8 cellular contexts compared by ENCODE assay signal in the genomic region with DNA sequence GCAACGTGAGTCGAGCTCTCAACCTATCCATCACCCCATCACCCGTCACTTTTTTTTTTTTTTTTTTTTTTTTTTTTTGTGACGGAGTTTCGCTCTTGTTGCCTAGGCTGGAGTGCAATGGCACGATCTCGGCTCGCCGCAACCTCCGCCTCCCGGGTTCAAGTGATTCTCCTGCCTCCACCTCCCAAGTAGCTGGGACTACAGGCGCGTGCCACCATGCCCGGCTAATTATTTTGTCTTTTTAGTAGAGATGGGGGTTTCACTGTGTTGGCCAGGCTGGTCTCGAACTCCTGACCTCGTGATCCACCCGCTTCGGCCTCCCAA. TPM values are rescaled to one million over a fixed set of nuclear protein-coding genes. Genes with fewer than 3 reads are reported as not detected.
DNase-seq lines count a peak whose midpoint lies in the region; ATAC-seq, FAIRE-seq and TF ChIP-seq lines count a peak whose summit lies in the region.
"Not testable (repeated sequence)": the region's sequence is repeated elsewhere in the genome, so short reads cannot be mapped to it uniquely, and the experiment has no call there.

No MANE protein-coding gene starts in this region.

- H4K5ac ChIP-seq in IMR-90 (ENCODE audit: low read depth, low read length): 0 out of 2 replicates have a peak overlapping the region, but pooled peaks have one; percentile 56

- H2BK15ac ChIP-seq in IMR-90 (ENCODE audit: low read depth, low read length): not testable (repeated sequence)

- H2BK5ac ChIP-seq in IMR-90 (ENCODE audit: low read depth, low read length, poor library complexity, severe bottlenecking): not testable (repeated sequence)

- H3K4me3 ChIP-seq in AG10803 (ENCODE audit: low read length) (peak overlapping the region; percentile 75), IMR-90 (ENCODE audit: insufficient read depth, low read depth, low read length) (peak overlapping the region; percentile 46), bronchial epithelial cell (ENCODE audit: low read depth, low read length) (peak overlapping the region; percentile 19), heart left ventricle (peak overlapping the region; percentile 34 to 73 (median 61)), muscle layer of duodenum (ENCODE audit: low read depth in 1 of 2, low read length in 2 of 2) (peak overlapping the region; percentile 70 to 81)

- H3K27me3 Mint-ChIP-seq in stimulated activated memory B cell treated with anti-CD40 and anti-IgM and Interleukin-4, amounts not matched to agents 10 μg/mL and 1 μg/mL and 100 μg/mL, for 72 hours: not testable (repeated sequence)

- H3K27ac ChIP-seq in IMR-90 (ENCODE audit: insufficient read depth, low read length) (peak overlapping the region; percentile 47), heart left ventricle (peak overlapping the region in 11 of 12 donors; percentile 73 to 95 (median 83))
- not testable (repeated sequence) for H3K27ac ChIP-seq in muscle layer of duodenum (ENCODE audit: low read length)

- not testable (repeated sequence) for H3K23ac ChIP-seq in IMR-90 (ENCODE audit: low read depth, low read length)

- not testable (repeated sequence) for H3K9me3 ChIP-seq in IMR-90 (ENCODE audit: control insufficient read depth, insufficient read depth, low read length); heart left ventricle; muscle layer of duodenum (ENCODE audit: control insufficient read depth in 1 of 2, low read length in 2 of 2)

- peak overlapping the region; percentile 96 for H2AFZ ChIP-seq in IMR-90 (replicated peaks; ENCODE audit: low read length, poor library complexity)

- not testable (repeated sequence) for H2AK5ac ChIP-seq in IMR-90 (ENCODE audit: low read depth, low read length)

- H3K9me3 Mint-ChIP-seq in stimulated activated memory B cell treated with anti-CD40 and anti-IgM and Interleukin-4, amounts not matched to agents 10 μg/mL and 1 μg/mL and 100 μg/mL, for 72 hours: not testable (repeated sequence)

- peak overlapping the region; percentile 35; the same call in 1 of the 2 replicates for H4K91ac ChIP-seq in IMR-90 (ENCODE audit: insufficient read depth, low read depth, low read length)

- intact Hi-C loops in IMR-90 (cut with micrococcal nuclease) (loop anchor here (1.0 kb wide), 1 partner anchor 11 kb away; no protein-coding TSS in a partner anchor), heart left ventricle (cut with DNase I) (loop anchor here in 1 of 10 donors (2.0 kb wide), 1 partner anchor 76 kb away; no protein-coding TSS in a partner anchor)

- peak overlapping the region; percentile 74 for H2AK9ac ChIP-seq in IMR-90 (replicated peaks; ENCODE audit: low read depth, low read length, poor library complexity)

- POLR2A ChIA-PET in IMR-90 (lab: Charles Lee; ENCODE audit: unreplicated experiment): interaction anchor here (1.5 kb wide), 1 partner anchor 12 kb away, joined by 7 read pairs; the partner anchor contains the start of gene ACLY

- not testable (repeated sequence) for H3K4me1 ChIP-seq in IMR-90 (ENCODE audit: control insufficient read depth, insufficient read depth, low read length); muscle layer of duodenum (ENCODE audit: control insufficient read depth in 1 of 2, insufficient read depth in 2 of 2, low read length in 2 of 2)
- H3K4me1 ChIP-seq in heart left ventricle: peaks cover 0 to 35% (median 9%) of the 10 kb centered on the region in 12 donors

- peak overlapping the region; percentile 91 for H3K27ac Mint-ChIP-seq in stimulated activated memory B cell treated with anti-CD40 and anti-IgM and Interleukin-4, amounts not matched to agents 10 μg/mL and 1 μg/mL and 100 μg/mL, for 72 hours

- ATAC-seq in GM19452 (IDR thresholded peaks at IDR 0.05; ENCODE audit: unreplicated experiment): peak; percentile 34
- ATAC-seq in IMR-90 (ENCODE audit: low read depth); heart left ventricle: not testable (repeated sequence)
- peak; percentile 44 to 45 for ATAC-seq in activated CD4-positive, CD25-positive, alpha-beta regulatory T cell treated with anti-CD3 and anti-CD28 coated beads, Interleukin-2, amount 50 U/mL, for 24 hours
- ATAC-seq in stimulated activated memory B cell treated with anti-CD40 and anti-IgM and Interleukin-4, amounts not matched to agents 10 μg/mL and 1 μg/mL and 100 μg/mL, for 72 hours: peak; percentile 67

- H3K14ac ChIP-seq in IMR-90 (replicated peaks; ENCODE audit: low read depth, low read length): peak overlapping the region; percentile 80; the same call in 1 of the 2 replicates

- peaks cover 25% of the 10 kb centered on the region for H3K4me1 Mint-ChIP-seq in stimulated activated memory B cell treated with anti-CD40 and anti-IgM and Interleukin-4, amounts not matched to agents 10 μg/mL and 1 μg/mL and 100 μg/mL, for 72 hours

- peak overlapping the region; percentile 98 for H3K4me3 Mint-ChIP-seq in stimulated activated memory B cell treated with anti-CD40 and anti-IgM and Interleukin-4, amounts not matched to agents 10 μg/mL and 1 μg/mL and 100 μg/mL, for 72 hours

- H4K8ac ChIP-seq in IMR-90 (ENCODE audit: low read depth in 2 of 2, low read length in 2 of 2): peak overlapping the region; percentile 64 to 94; a peak in 3 of 4 replicates

- not testable (repeated sequence) for H3K18ac ChIP-seq in IMR-90 (ENCODE audit: low read depth, low read length)

- H3K4me2 ChIP-seq in IMR-90 (ENCODE audit: low read depth, low read length): peak overlapping the region; percentile 86

- H3K27me3 ChIP-seq in IMR-90 (ENCODE audit: control insufficient read depth, insufficient read depth, low read length); bronchial epithelial cell (ENCODE audit: control insufficient read depth, insufficient read depth, low read length); heart left ventricle; muscle layer of duodenum (ENCODE audit: low read depth, low read length): not testable (repeated sequence)

- peaks cover 3 to 13% of the 10 kb centered on the region in 2 experiments; a peak in 2 of 4 replicates for H3K79me1 ChIP-seq in IMR-90 (ENCODE audit: low read depth in 1 of 2, low read length in 2 of 2)

- WGBS in IMR-90 (ENCODE audit: extremely low coverage in 2 of 2, insufficient read length in 1 of 2), 2 experiments: 73% methylated on average over 4 of the region's 18 CpGs; no CpG with 5 or more reads in 1 of the 2 experiments
- WGBS in heart left ventricle, 4 donors: 48 to 55% (median 52%) methylated on average over 18 of the region's 18 CpGs

- H3K9me1 ChIP-seq in IMR-90 (ENCODE audit: insufficient read depth, low read length): not testable (repeated sequence)

- not testable (repeated sequence) for H2BK20ac ChIP-seq in IMR-90 (ENCODE audit: low read depth, low read length)

- in situ Hi-C loops in IMR-90 (cut with MboI; ENCODE audit: low sequenced_read_pairs): not testable (repeated sequence)

- DNase-seq in AG10803 (ENCODE audit: low read depth); IMR-90; bronchial epithelial cell (ENCODE audit: low read depth); heart left ventricle: not testable (repeated sequence)

- H3K36me3 ChIP-seq in IMR-90 (ENCODE audit: control insufficient read depth, insufficient read depth, low read length); bronchial epithelial cell (ENCODE audit: control insufficient read depth, insufficient read depth, low read length); heart left ventricle; muscle layer of duodenum (ENCODE audit: control insufficient read depth in 1 of 2, insufficient read depth in 2 of 2, low read length in 2 of 2): not testable (repeated sequence)

- dilution Hi-C loops in IMR-90 (cut with HindIII; ENCODE audit: low sequenced_read_pairs, unreplicated experiment): not testable (repeated sequence)

- TF ChIP-seq RAD21 in IMR-90 (IDR thresholded peaks at IDR 0.05; ENCODE audit: low read length): not testable (repeated sequence)

- not testable (repeated sequence) for TF ChIP-seq CTCF in AG10803 (conservative IDR thresholded peaks at IDR 0.05; ENCODE audit: low read length); IMR-90 (conservative IDR thresholded peaks at IDR 0.05; ENCODE audit: low read depth, low read length); bronchial epithelial cell (IDR thresholded peaks at IDR 0.05; ENCODE audit: insufficient read depth, low read length, severe bottlenecking); heart left ventricle (IDR thresholded peaks at IDR 0.05)

- FAIRE-seq in bronchial epithelial cell (lab: Jason Lieb, UNC): not testable (repeated sequence)

- H3K36me3 Mint-ChIP-seq in stimulated activated memory B cell treated with anti-CD40 and anti-IgM and Interleukin-4, amounts not matched to agents 10 μg/mL and 1 μg/mL and 100 μg/mL, for 72 hours: not testable (repeated sequence)

- H4K20me1 ChIP-seq in IMR-90 (ENCODE audit: insufficient read depth, low read length): not testable (repeated sequence)

- not testable (repeated sequence) for H3K56ac ChIP-seq in IMR-90 (ENCODE audit: extremely low read depth, insufficient read depth, low read length)

- H2BK120ac ChIP-seq in IMR-90 (ENCODE audit: low read depth, low read length): 0 out of 2 replicates have a peak overlapping the region, but pooled peaks have one; percentile 22

- TF ChIP-seq POLR2A in IMR-90 (IDR thresholded peaks at IDR 0.05; ENCODE audit: low read depth, low read length); heart left ventricle (IDR thresholded peaks at IDR 0.05): not testable (repeated sequence)

- H3K9ac ChIP-seq in IMR-90 (ENCODE audit: low read depth, low read length): peak overlapping the region; percentile 46

- not testable (repeated sequence) for BruUV-seq in IMR-90 (replicated peaks; lab: Mats Ljungman, UMichigan)

- CTCF ChIA-PET in IMR-90 (lab: Yijun Ruan, JAX): interaction anchor here (0.6 kb wide), 1 partner anchor 28 kb away, joined by 3 read pairs; no protein-coding TSS in a partner anchor

- H3K4ac ChIP-seq in IMR-90 (ENCODE audit: low read depth, low read length): peak overlapping the region; percentile 57; the same call in 1 of the 2 replicates

RNA-seq across cellular contexts. Expression of gene ODAD4, which starts 0.4 kb away (rescaled TPM):
- total RNA-seq in IMR-90 (2012; rRNA removed): 0.54 and 0.56 TPM in 2 replicates
- polyA plus RNA-seq in IMR-90 (2012; rRNA removed): 0.37 and 0.38 TPM in 2 replicates
- 0.13 and 0.24 TPM in 2 replicates for polyA plus RNA-seq in IMR-90 (2012; cell fraction: cytosol; rRNA removed)
- 0.51 and 0.54 TPM in 2 replicates for polyA plus RNA-seq in IMR-90 (2012; cell fraction: nucleus; rRNA removed; ENCODE audit: low replicate concordance)
- 0.13 and 0.26 TPM in 2 replicates for total RNA-seq in bronchial epithelial cell
- under 1 TPM in 8 of 9 donors, not detected in 1; 0.38 to 0.96 (median 0.73) TPM for total RNA-seq in heart left ventricle
- 1 to 10 TPM in 1 of 2 donors, under 1 TPM in 1; 0.69 to 1.2 TPM for polyA plus RNA-seq in heart left ventricle

RNA-seq across cellular contexts. Expression of gene ACLY, which starts 12.0 kb away (rescaled TPM):
- total RNA-seq in IMR-90 (2012; rRNA removed) (228 and 230 TPM in 2 replicates), bronchial epithelial cell (78.5 and 121 TPM in 2 replicates), heart left ventricle (10 to 100 TPM; 18.2 to 55.5 (median 34.7) TPM)
- polyA plus RNA-seq in IMR-90 (2012; rRNA removed) (167 and 170 TPM in 2 replicates), heart left ventricle (10 to 100 TPM in 1 of 2 donors, 1 to 10 TPM in 1; 8.3 to 39.7 TPM)
- polyA plus RNA-seq in IMR-90 (2012; cell fraction: cytosol; rRNA removed): 108 and 143 TPM in 2 replicates
- 153 and 170 TPM in 2 replicates for polyA plus RNA-seq in IMR-90 (2012; cell fraction: nucleus; rRNA removed; ENCODE audit: low replicate concordance)

RNA-seq across cellular contexts. Expression of gene CNP, which starts 35.8 kb away (rescaled TPM):
- total RNA-seq in IMR-90 (2012; rRNA removed) (45.5 and 50.3 TPM in 2 replicates), bronchial epithelial cell (16.3 and 32.4 TPM in 2 replicates), heart left ventricle (10 to 100 TPM; 23.3 to 49.1 (median 27.5) TPM)
- polyA plus RNA-seq in IMR-90 (2012; rRNA removed) (46.4 and 56.5 TPM in 2 replicates), heart left ventricle (10 to 100 TPM; 19.3 to 31.6 TPM)
- 41.3 and 45.2 TPM in 2 replicates for polyA plus RNA-seq in IMR-90 (2012; cell fraction: cytosol; rRNA removed)
- 22.1 and 29.8 TPM in 2 replicates for polyA plus RNA-seq in IMR-90 (2012; cell fraction: nucleus; rRNA removed; ENCODE audit: low replicate concordance)

Comparison
In these comparisons a context has a peak if more than half of its experiments do, and no peak if none do; other contexts are left out.
1. H3K4me3 ChIP-seq: peak in every context shown above with its lines; median percentile 76 in muscle layer of duodenum; 75 in AG10803; 61 in heart left ventricle; 46 in IMR-90; 19 in bronchial epithelial cell.